8 cellular contexts compared by ENCODE assay signal in the genomic region with DNA sequence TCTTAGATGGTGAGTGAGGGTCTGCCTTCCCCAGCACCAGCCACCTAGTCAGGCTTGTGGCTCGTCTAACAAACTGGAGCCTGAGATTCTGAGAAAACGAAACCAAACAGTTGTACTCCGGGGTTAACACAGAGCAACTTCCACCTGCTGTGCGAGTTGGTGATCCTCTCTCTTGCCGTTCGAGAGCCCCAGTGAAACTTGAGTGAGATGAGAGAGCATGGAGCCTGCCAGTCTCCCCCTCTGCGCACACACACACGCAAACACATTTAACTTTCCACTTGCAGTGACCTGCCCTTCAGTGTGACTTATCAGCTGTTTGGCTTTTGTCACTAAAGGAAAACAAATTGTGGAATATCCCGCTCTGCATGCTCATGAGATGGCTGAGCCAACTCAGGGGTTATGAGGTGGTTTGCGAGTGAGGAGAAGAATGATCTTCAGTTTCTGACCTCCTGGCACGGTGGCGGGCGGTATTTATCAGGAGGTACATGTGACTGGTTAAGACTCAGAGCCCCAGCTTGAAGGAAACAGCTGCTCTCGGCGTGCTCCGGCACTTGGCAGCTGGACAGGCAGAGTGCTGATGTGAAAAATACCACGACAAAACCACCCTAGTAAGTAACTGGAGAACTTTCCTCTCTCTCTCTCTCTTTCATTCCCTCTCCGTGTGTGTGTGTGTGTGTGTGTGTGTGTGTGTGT. TPM values are rescaled to one million over a fixed set of nuclear protein-coding genes. Genes with fewer than 3 reads are reported as not detected.
DNase-seq lines count a peak whose midpoint lies in the region; ATAC-seq lines count a peak whose summit lies in the region.

A gene with protein sequence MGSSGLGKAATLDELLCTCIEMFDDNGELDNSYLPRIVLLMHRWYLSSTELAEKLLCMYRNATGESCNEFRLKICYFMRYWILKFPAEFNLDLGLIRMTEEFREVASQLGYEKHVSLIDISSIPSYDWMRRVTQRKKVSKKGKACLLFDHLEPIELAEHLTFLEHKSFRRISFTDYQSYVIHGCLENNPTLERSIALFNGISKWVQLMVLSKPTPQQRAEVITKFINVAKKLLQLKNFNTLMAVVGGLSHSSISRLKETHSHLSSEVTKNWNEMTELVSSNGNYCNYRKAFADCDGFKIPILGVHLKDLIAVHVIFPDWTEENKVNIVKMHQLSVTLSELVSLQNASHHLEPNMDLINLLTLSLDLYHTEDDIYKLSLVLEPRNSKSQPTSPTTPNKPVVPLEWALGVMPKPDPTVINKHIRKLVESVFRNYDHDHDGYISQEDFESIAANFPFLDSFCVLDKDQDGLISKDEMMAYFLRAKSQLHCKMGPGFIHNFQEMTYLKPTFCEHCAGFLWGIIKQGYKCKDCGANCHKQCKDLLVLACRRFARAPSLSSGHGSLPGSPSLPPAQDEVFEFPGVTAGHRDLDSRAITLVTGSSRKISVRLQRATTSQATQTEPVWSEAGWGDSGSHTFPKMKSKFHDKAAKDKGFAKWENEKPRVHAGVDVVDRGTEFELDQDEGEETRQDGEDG (plus strand): TSS at position 550 of the 693 bp plus-strand sequence. CDS start 38,488 bp downstream, outside the sequence.

- intact Hi-C loops in activated CD4-positive, alpha-beta T cell treated with anti-CD3 and anti-CD28 coated beads for 36 hours (cut with DNase I, micrococcal nuclease), result loop anchor here (1.0 to 5.0 kb wide), 6 partner anchors 21 to 1414 kb away; a partner anchor contains a TSS

- H3K36me3 Mint-ChIP-seq in activated CD4-positive, alpha-beta T cell treated with anti-CD3 and anti-CD28 coated beads for 36 hours (ENCODE audit: low read depth), result no peaks in the 10 kb centered on the region

- H3K27me3 Mint-ChIP-seq in activated CD4-positive, alpha-beta T cell treated with anti-CD3 and anti-CD28 coated beads for 36 hours, result no peaks in the 10 kb centered on the region

- H3K4me1 Mint-ChIP-seq in activated CD4-positive, alpha-beta T cell treated with anti-CD3 and anti-CD28 coated beads for 36 hours, result peaks cover 32% of the 10 kb centered on the region

- DNase-seq in SKM-1 treated with dmso at 0.1 percent for 144 hours (lab: John Stamatoyannopoulos, UW; ENCODE audit: unreplicated experiment), result peak; percentile 53
- DNase-seq in SKM-1 (lab: John Stamatoyannopoulos, UW; ENCODE audit: unreplicated experiment), result no peak
- DNase-seq in NCI-H2171 treated with DMSO at 0.1 percent for 48 hours (lab: John Stamatoyannopoulos, UW), result peak; percentile 94
- DNase-seq in activated CD4-positive, alpha-beta T cell treated with anti-CD3 and anti-CD28 coated beads for 36 hours, result peak; percentile 80
- peak in 3 of 4 experiments; percentile 21 to 33 (median 32) for DNase-seq in stimulated activated CD4-positive, alpha-beta T cell treated with anti-CD3 and anti-CD28 coated beads, Interleukin-1b, Interleukin-23, amount 100 ng/mL, for 24 hours (ENCODE audit: low read depth in 4 of 4, low spot score in 1 of 4)

- CTCF ChIA-PET in activated CD4-positive, alpha-beta T cell treated with anti-CD3 and anti-CD28 coated beads for 36 hours (lab: Charles Lee), result interaction anchor here (0.6 to 3.0 kb wide), 20 partner anchors 8 to 869 kb away, joined by 3 to 23 read pairs (median 4); a partner anchor contains a TSS

- H3K27me3 ChIP-seq in layer of hippocampus (ENCODE audit: control insufficient read depth, insufficient read depth, low read length), result no peaks in the 10 kb centered on the region

- peak within 1 kb of the TSS; percentile 83 for H3K4me3 Mint-ChIP-seq in activated CD4-positive, alpha-beta T cell treated with anti-CD3 and anti-CD28 coated beads for 36 hours

- peak within 1 kb of the TSS; percentile 98 for H3K27ac Mint-ChIP-seq in activated CD4-positive, alpha-beta T cell treated with anti-CD3 and anti-CD28 coated beads for 36 hours

- H3K27ac ChIP-seq in cingulate gyrus (ENCODE audit: low read depth, low read length), result peak within 1 kb of the TSS; percentile 98
- peak within 1 kb of the TSS; percentile 96 for H3K27ac ChIP-seq in layer of hippocampus (ENCODE audit: low read depth, low read length)

- POLR2A ChIA-PET in activated CD4-positive, alpha-beta T cell treated with anti-CD3 and anti-CD28 coated beads for 36 hours (lab: Charles Lee), result interaction anchor here (0.6 to 1.7 kb wide), 3 partner anchors 12 to 123 kb away, joined by 4 to 5 read pairs (median 4); a partner anchor contains a TSS

- no peaks in the 10 kb centered on the region for H3K9me3 Mint-ChIP-seq in activated CD4-positive, alpha-beta T cell treated with anti-CD3 and anti-CD28 coated beads for 36 hours (ENCODE audit: low read depth)

- peak; percentile 56 for ATAC-seq in HG02981 (IDR thresholded peaks at IDR 0.05; ENCODE audit: unreplicated experiment)
- ATAC-seq in activated CD4-positive, alpha-beta T cell treated with anti-CD3 and anti-CD28 coated beads for 36 hours, result peak; percentile 75

RNA-seq across cellular contexts. Expression of the gene that starts here (rescaled TPM):
- 1 to 10 TPM; 3.9 to 4.5 TPM for total RNA-seq in activated CD4-positive, alpha-beta T cell treated with anti-CD3 and anti-CD28 coated beads for 36 hours
